8 cellular contexts compared by ENCODE assay signal in genomic region chr13:87669379-87669978, GRCh38. TPM values are rescaled to one million over a fixed set of nuclear protein-coding genes. Genes with fewer than 3 reads are reported as not detected.
DNase-seq lines count a peak whose midpoint lies in the region; ATAC-seq and TF ChIP-seq lines count a peak whose summit lies in the region.

No MANE protein-coding gene starts in this region.

- peak; percentile 50 for ATAC-seq in GM18909 (IDR thresholded peaks at IDR 0.05; ENCODE audit: poor library complexity, unreplicated experiment)

- no peaks in the 10 kb centered on the region for H3K36me3 ChIP-seq in MG63
- no peaks in the 10 kb centered on the region for H3K36me3 ChIP-seq in effector memory CD4-positive, alpha-beta T cell (ENCODE audit: control insufficient read depth, insufficient read depth, low read length)

- DNase-seq in ACHN (peak; percentile 63), LNCaP clone FGC (ENCODE audit: low read depth) (no peak), SKM-1 (lab: John Stamatoyannopoulos, UW; ENCODE audit: unreplicated experiment) (peak; percentile 32), left kidney (ENCODE audit: low read depth, low spot score) (peak; percentile 64), MG63 (no peak), DMS79 treated with DMSO at 0.1 percent for 48 hours (lab: John Stamatoyannopoulos, UW) (no peak)
- DNase-seq in effector memory CD4-positive, alpha-beta T cell, result no peak

- in situ Hi-C loops in ACHN (cut with HindIII; ENCODE audit: low pct_ligation_motif_present, low pct_unique_long_range_greater_than_20kb, low sequenced_read_pairs), result no loop called here

- peaks cover 4% of the 10 kb centered on the region for H3K4me1 ChIP-seq in effector memory CD4-positive, alpha-beta T cell (ENCODE audit: control insufficient read depth, insufficient read depth, low read length, poor library complexity, severe bottlenecking)

- H3K9me3 ChIP-seq in MG63, result no peaks in the 10 kb centered on the region
- no peaks in the 10 kb centered on the region for H3K9me3 ChIP-seq in effector memory CD4-positive, alpha-beta T cell (ENCODE audit: control insufficient read depth, low read length)

- no peak overlapping the region for H3K27ac ChIP-seq in effector memory CD4-positive, alpha-beta T cell (ENCODE audit: insufficient read depth, low read length, poor library complexity, severe bottlenecking)

- peak; percentile 46 for TF ChIP-seq CTCF in LNCaP clone FGC (IDR thresholded peaks at IDR 0.05; ENCODE audit: control insufficient read depth, extremely low read depth, insufficient read depth)

- no peak overlapping the region for H3K4me3 ChIP-seq in LNCaP clone FGC (ENCODE audit: low read depth, low read length)
- no peak overlapping the region for H3K4me3 ChIP-seq in MG63
- no peak overlapping the region for H3K4me3 ChIP-seq in effector memory CD4-positive, alpha-beta T cell (ENCODE audit: insufficient read depth, low read depth, low read length, poor library complexity, severe bottlenecking)

- 0 out of 2 replicates have a peak, but pooled peaks cover 6% of the 10 kb centered on the region for H3K27me3 ChIP-seq in MG63
- H3K27me3 ChIP-seq in effector memory CD4-positive, alpha-beta T cell (replicated peaks; ENCODE audit: control insufficient read depth, insufficient read depth, low read length, poor library complexity, severe bottlenecking), result peaks cover 15% of the 10 kb centered on the region

RNA-seq across cellular contexts. Expression of gene SLITRK5, which starts 1.7 kb away (rescaled TPM):
- total RNA-seq in MG63 (2014; rRNA removed; shearing (Covaris generic); ENCODE audit: low replicate concordance), result 0.05 and 0.16 TPM in 2 replicates

Comparison
In these comparisons a context has a peak if more than half of its experiments do, and no peak if none do; other contexts are left out.
1. DNase-seq: peak in ACHN (single experiment), SKM-1 (single experiment) and left kidney (single experiment); none in LNCaP clone FGC (single experiment), MG63 (single experiment), DMS79 treated with DMSO at 0.1 percent for 48 hours (single experiment) and effector memory CD4-positive, alpha-beta T cell (0 of 3).